19 cellular contexts compared by ENCODE assay signal in genomic region chr2:191270303-191271178, GRCh38. TPM values are rescaled to one million over a fixed set of nuclear protein-coding genes. Genes with fewer than 3 reads are reported as not detected.
DNase-seq lines count a peak whose midpoint lies in the region; ATAC-seq and TF ChIP-seq lines count a peak whose summit lies in the region.
"Had no signal": no experiment of that assay in that cellular context is flagged by ENCODE, and none has a peak within 500 bp of the region (broad histone marks: within the 10 kb centered on the region; RNA-seq: fewer than 3 reads in every experiment).

No MANE protein-coding gene starts in this region.

- H3K36me3 ChIP-seq in HUES48 (ENCODE audit: control insufficient read depth, insufficient read depth, low read length), result no peaks in the 10 kb centered on the region
- no peaks in the 10 kb centered on the region for H3K36me3 ChIP-seq in PC-3 (ENCODE audit: low read depth, low read length)
- H3K36me3 ChIP-seq: transverse colon had no signal

- peaks cover 5% of the 10 kb centered on the region for H3K27me3 Mint-ChIP-seq in activated CD4-positive, alpha-beta memory T cell treated with anti-CD3 and anti-CD28 coated beads, Interleukin-2, amount 10 ng/mL, durations not matched to agents 7 days and 5 days
- H3K27me3 Mint-ChIP-seq: stimulated activated memory B cell treated with anti-CD40 and anti-IgM and Interleukin-4, amounts not matched to agents 10 μg/mL and 1 μg/mL and 100 μg/mL, for 72 hours had no signal

- H3K9me2 ChIP-seq in PC-3 (replicated peaks; ENCODE audit: low read length), result no peaks in the 10 kb centered on the region

- no peak overlapping the region for H3K27ac Mint-ChIP-seq in activated CD4-positive, alpha-beta memory T cell treated with anti-CD3 and anti-CD28 coated beads, Interleukin-2, amount 10 ng/mL, durations not matched to agents 7 days and 5 days
- H3K27ac Mint-ChIP-seq: activated naive CD4-positive, alpha-beta T cell treated with anti-CD3 and anti-CD28 coated beads, Interleukin-2, amount 50 U/mL, for 72 hours; stimulated activated memory B cell treated with anti-CD40 and anti-IgM and Interleukin-4, amounts not matched to agents 10 μg/mL and 1 μg/mL and 100 μg/mL, for 72 hours had no signal

- BruUV-seq in PC-3 (replicated peaks; lab: Mats Ljungman, UMichigan), result no TSS peak

- intact Hi-C loops in PC-3 (cut with micrococcal nuclease), result no loop called here

- no peak overlapping the region for H3K9ac ChIP-seq in HUES48 (ENCODE audit: low read depth, low read length)
- H3K9ac ChIP-seq in PC-3 (ENCODE audit: low read length), result no peak overlapping the region

- no peaks in the 10 kb centered on the region for H3K9me3 ChIP-seq in HUES48 (ENCODE audit: control insufficient read depth, insufficient read depth, low read length)
- H3K9me3 ChIP-seq in PC-3 (ENCODE audit: low read length), result no peaks in the 10 kb centered on the region
- H3K9me3 ChIP-seq: transverse colon had no signal

- peak overlapping the region; percentile 3 for H3K27ac ChIP-seq in HUES48 (ENCODE audit: low read depth, low read length)
- H3K27ac ChIP-seq in PC-3 (ENCODE audit: low read length), result no peak overlapping the region
- H3K27ac ChIP-seq: C4-2B, epithelial cell of prostate, transverse colon had no signal

- H3K4me1 ChIP-seq in HUES48 (ENCODE audit: control insufficient read depth, insufficient read depth, low read length) (peaks cover 40% of the 10 kb centered on the region), PC-3 (ENCODE audit: insufficient read depth, low read length) (peaks cover 5% of the 10 kb centered on the region)

- POLR2A ChIA-PET in activated CD4-positive, alpha-beta memory T cell treated with anti-CD3 and anti-CD28 coated beads, Interleukin-2, amount 10 ng/mL, durations not matched to agents 7 days and 5 days (lab: Charles Lee), result no interaction called here
- POLR2A ChIA-PET in PC-3 (lab: Charles Lee; ENCODE audit: unreplicated experiment), result interaction anchor here (0.6 to 0.7 kb wide), 2 partner anchors 189 to 386 kb away, joined by 3 read pairs; no protein-coding TSS in a partner anchor

- H3K4me2 ChIP-seq in PC-3 (ENCODE audit: low read length), result no peak overlapping the region

- H2AFZ ChIP-seq in PC-3 (ENCODE audit: low read length), result no peak overlapping the region

- H3K79me2 ChIP-seq in PC-3 (ENCODE audit: low read length), result peaks cover 99% of the 10 kb centered on the region

- TF ChIP-seq CTCF in PC-3 (conservative IDR thresholded peaks at IDR 0.05; ENCODE audit: low read depth, low read length), result no peak

- no peaks in the 10 kb centered on the region for H3K9me3 Mint-ChIP-seq in activated CD4-positive, alpha-beta memory T cell treated with anti-CD3 and anti-CD28 coated beads, Interleukin-2, amount 10 ng/mL, durations not matched to agents 7 days and 5 days
- H3K9me3 Mint-ChIP-seq: activated naive CD4-positive, alpha-beta T cell treated with anti-CD3 and anti-CD28 coated beads, Interleukin-2, amount 50 U/mL, for 72 hours; stimulated activated memory B cell treated with anti-CD40 and anti-IgM and Interleukin-4, amounts not matched to agents 10 μg/mL and 1 μg/mL and 100 μg/mL, for 72 hours had no signal

- no peaks in the 10 kb centered on the region for H3F3A ChIP-seq in PC-3 (ENCODE audit: low read length, unreplicated experiment)

- DNase-seq in NCI-H2107 treated with DMSO at 0.1 percent for 48 hours (lab: John Stamatoyannopoulos, UW; ENCODE audit: unreplicated experiment), result peak; percentile 40
- DNase-seq in NCI-H2107 (lab: John Stamatoyannopoulos, UW), result no peak
- peak; percentile 46 for DNase-seq in retina
- no peak for DNase-seq in NCI-H128 (lab: John Stamatoyannopoulos, UW; ENCODE audit: unreplicated experiment)
- no peak for DNase-seq in activated CD4-positive, alpha-beta memory T cell treated with anti-CD3 and anti-CD28 coated beads, Interleukin-2, amount 10 ng/mL, durations not matched to agents 7 days and 5 days
- no peak for DNase-seq in PC-3
- DNase-seq: 8988T; activated T-cell treated with anti-CD3 and anti-CD28 coated beads, Interleukin-2, amount 50 U/mL, for 48 hours; NCI-H1092 treated with DMSO at 0.1 percent for 48 hours; NCI-H2081 treated with DMSO at 0.1 percent for 48 hours; transverse colon had no signal

- no peaks in the 10 kb centered on the region for H3K36me3 Mint-ChIP-seq in activated CD4-positive, alpha-beta memory T cell treated with anti-CD3 and anti-CD28 coated beads, Interleukin-2, amount 10 ng/mL, durations not matched to agents 7 days and 5 days (ENCODE audit: low read depth)
- H3K36me3 Mint-ChIP-seq: activated naive CD4-positive, alpha-beta T cell treated with anti-CD3 and anti-CD28 coated beads, Interleukin-2, amount 50 U/mL, for 72 hours; stimulated activated memory B cell treated with anti-CD40 and anti-IgM and Interleukin-4, amounts not matched to agents 10 μg/mL and 1 μg/mL and 100 μg/mL, for 72 hours had no signal

- no peaks in the 10 kb centered on the region for H3K27me3 ChIP-seq in HUES48 (ENCODE audit: control insufficient read depth, insufficient read depth, low read length)
- no peaks in the 10 kb centered on the region for H3K27me3 ChIP-seq in PC-3 (ENCODE audit: low read length)
- H3K27me3 ChIP-seq: transverse colon had no signal

- H4K20me1 ChIP-seq in PC-3 (ENCODE audit: low read length), result peaks cover 30% of the 10 kb centered on the region

- ATAC-seq in esophagus mucosa (peak; percentile 47), PC-3 (no peak)
- ATAC-seq: sciatic nerve; stimulated activated memory B cell treated with anti-CD40 and anti-IgM and Interleukin-4, amounts not matched to agents 10 μg/mL and 1 μg/mL and 100 μg/mL, for 72 hours had no signal

- CTCF ChIA-PET in activated CD4-positive, alpha-beta memory T cell treated with anti-CD3 and anti-CD28 coated beads, Interleukin-2, amount 10 ng/mL, durations not matched to agents 7 days and 5 days (lab: Charles Lee), result no interaction called here
- CTCF ChIA-PET in PC-3 (lab: Charles Lee), result no interaction called here

- H3K4me3 ChIP-seq in HUES48 (ENCODE audit: low read depth, low read length) (no peak overlapping the region), PC-3 (ENCODE audit: low read length) (no peak overlapping the region)
- H3K4me3 ChIP-seq: transverse colon had no signal

- no peaks in the 10 kb centered on the region for H3K4me1 Mint-ChIP-seq in activated CD4-positive, alpha-beta memory T cell treated with anti-CD3 and anti-CD28 coated beads, Interleukin-2, amount 10 ng/mL, durations not matched to agents 7 days and 5 days

- no peak overlapping the region for H3K4me3 Mint-ChIP-seq in activated CD4-positive, alpha-beta memory T cell treated with anti-CD3 and anti-CD28 coated beads, Interleukin-2, amount 10 ng/mL, durations not matched to agents 7 days and 5 days
- H3K4me3 Mint-ChIP-seq: stimulated activated memory B cell treated with anti-CD40 and anti-IgM and Interleukin-4, amounts not matched to agents 10 μg/mL and 1 μg/mL and 100 μg/mL, for 72 hours had no signal

RNA-seq across cellular contexts. Expression of gene MYO1B, which starts 25.3 kb away (rescaled TPM):
- total RNA-seq in esophagus mucosa (65.2 TPM), PC-3 (2014; rRNA removed) (88.0 and 93.0 TPM in 2 replicates)
- 1 to 10 TPM; 2.1 to 2.9 TPM for total RNA-seq in activated CD4-positive, alpha-beta memory T cell treated with anti-CD3 and anti-CD28 coated beads, Interleukin-2, amount 10 ng/mL, durations not matched to agents 7 days and 5 days
- total RNA-seq: G401 had no signal

Comparison
In these comparisons a context has a peak if more than half of its experiments do, and no peak if none do; other contexts are left out.
1. DNase-seq: peak in NCI-H2107 treated with DMSO at 0.1 percent for 48 hours (single experiment) and retina (single experiment); none in NCI-H2107 (single experiment), NCI-H128 (single experiment), activated CD4-positive, alpha-beta memory T cell treated with anti-CD3 and anti-CD28 coated beads, Interleukin-2, amount 10 ng/mL, durations not matched to agents 7 days and 5 days (single experiment) and PC-3 (single experiment).
2. RNA of gene MYO1B, which starts 25.3 kb away (total RNA-seq): 88.0 to 93.0 TPM in PC-3 and 65.2 TPM in esophagus mucosa (single experiment); 2.1 to 2.9 TPM in activated CD4-positive, alpha-beta memory T cell treated with anti-CD3 and anti-CD28 coated beads, Interleukin-2, amount 10 ng/mL, durations not matched to agents 7 days and 5 days; every median in the first group is over 10 times any median in the second.